11 cellular contexts compared by ENCODE assay signal in genomic region chr10:103890688-103891087, GRCh38. TPM values are rescaled to one million over a fixed set of nuclear protein-coding genes. Genes with fewer than 3 reads are reported as not detected.
DNase-seq lines count a peak whose midpoint lies in the region; ATAC-seq, FAIRE-seq and TF ChIP-seq lines count a peak whose summit lies in the region.
"Had no signal": no experiment of that assay in that cellular context is flagged by ENCODE, and none has a peak within 500 bp of the region (broad histone marks: within the 10 kb centered on the region; RNA-seq: fewer than 3 reads in every experiment).

No MANE protein-coding gene starts in this region.

- no peaks in the 10 kb centered on the region for H3K9me3 Mint-ChIP-seq in CD4-positive, alpha-beta memory T cell
- H3K9me3 Mint-ChIP-seq: brain had no signal

- peak overlapping the region in 6 of 7 donors; percentile 70 to 95 (median 84) for H3K27ac Mint-ChIP-seq in CD4-positive, alpha-beta memory T cell

- WGBS in pancreas, 2 donors: 44 to 45% methylated on average over 2 of the region's 2 CpGs

- no peak for ATAC-seq in pancreas
- ATAC-seq in HG02870 (IDR thresholded peaks at IDR 0.05; ENCODE audit: unreplicated experiment): no peak

- peaks cover 38 to 67% (median 53%) of the 10 kb centered on the region in 4 donors for H3K4me1 Mint-ChIP-seq in CD4-positive, alpha-beta memory T cell

- H3K4me3 ChIP-seq in CD4-positive, alpha-beta memory T cell (ENCODE audit: low read length in 2 of 2): no peak overlapping the region
- H3K4me3 ChIP-seq in colonic mucosa: no peak overlapping the region
- peak overlapping the region in 1 of 4 donors; percentile 1 for H3K4me3 ChIP-seq in pancreas

- no peaks in the 10 kb centered on the region for H3K9me3 ChIP-seq in CD4-positive, alpha-beta memory T cell (ENCODE audit: control insufficient read depth in 1 of 2, low read length in 2 of 2)
- H3K9me3 ChIP-seq in colonic mucosa (no peaks in the 10 kb centered on the region), pancreas (no peaks in the 10 kb centered on the region)

- no peak for FAIRE-seq in pancreas (lab: Jason Lieb, UNC)

- CTCF ChIA-PET in CD4-positive, alpha-beta memory T cell (lab: Charles Lee; ENCODE audit: partially characterized antibody): interaction anchor here (1.0 to 4.0 kb wide), 13 partner anchors 10 to 401 kb away, joined by 3 to 59 read pairs (median 7); partner anchors contain the start of gene SFR1
- CTCF ChIA-PET in HEK293T (lab: Yijun Ruan, JAX): interaction anchor here (0.7 kb wide), 1 partner anchor 246 kb away, joined by 3 read pairs; no protein-coding TSS in a partner anchor

- no peaks in the 10 kb centered on the region for H3K27me3 ChIP-seq in CD4-positive, alpha-beta memory T cell (ENCODE audit: insufficient read depth, low read length)
- H3K27me3 ChIP-seq in colonic mucosa: no peaks in the 10 kb centered on the region
- H3K27me3 ChIP-seq in pancreas: no peaks in the 10 kb centered on the region

- H3K36me3 ChIP-seq in CD4-positive, alpha-beta memory T cell (ENCODE audit: insufficient read depth, low read length): peaks cover 48% of the 10 kb centered on the region
- no peaks in the 10 kb centered on the region for H3K36me3 ChIP-seq in colonic mucosa
- H3K36me3 ChIP-seq in pancreas: peaks cover 0 to 12% (median 0%) of the 10 kb centered on the region in 3 donors

- H3K4me3 Mint-ChIP-seq in CD4-positive, alpha-beta memory T cell: no peak overlapping the region
- H3K4me3 Mint-ChIP-seq: brain had no signal

- H3K4me1 ChIP-seq in CD4-positive, alpha-beta memory T cell (ENCODE audit: insufficient read depth, low read length): peaks cover 46% of the 10 kb centered on the region
- H3K4me1 ChIP-seq in colonic mucosa: peaks cover 10% of the 10 kb centered on the region
- peaks cover 41 to 59% (median 55%) of the 10 kb centered on the region in 3 donors for H3K4me1 ChIP-seq in pancreas

- POLR2A ChIA-PET in CD4-positive, alpha-beta memory T cell (lab: Charles Lee; ENCODE audit: partially characterized antibody): interaction anchor here (1.0 to 3.9 kb wide), 7 partner anchors 18 to 231 kb away, joined by 3 to 30 read pairs (median 9); partner anchors contain the start of genes SFR1, SLK and STN1
- POLR2A ChIA-PET in HEK293T (lab: Yijun Ruan, JAX): interaction anchor here (1.3 kb wide), 1 partner anchor 231 kb away, joined by 3 read pairs; the partner anchor contains the start of gene SFR1

- H3K9ac ChIP-seq in colonic mucosa (ENCODE audit: low read depth in 2 of 2, low read length in 2 of 2): peak overlapping the region; percentile 41 to 80

- no peak for DNase-seq in CD4-positive, alpha-beta memory T cell
- DNase-seq in LoVo (ENCODE audit: low spot score) (peak; percentile 50), colonic mucosa (no peak), pancreas (no peak), posterior vena cava (ENCODE audit: low spot score) (no peak), HEK293T (ENCODE audit: extremely low spot score) (no peak)
- DNase-seq: COR-L47, MM.1S, NCI-H2171 treated with DMSO at 0.1 percent for 48 hours had no signal

- H3K36me3 Mint-ChIP-seq in CD4-positive, alpha-beta memory T cell: peaks cover 41 to 89% of the 10 kb centered on the region in 2 donors

- H3K27me3 Mint-ChIP-seq in CD4-positive, alpha-beta memory T cell: no peaks in the 10 kb centered on the region
- H3K27me3 Mint-ChIP-seq: brain had no signal

- intact Hi-C loops in CD4-positive, alpha-beta memory T cell (cut with micrococcal nuclease): no loop called here
- intact Hi-C loops in colonic mucosa (cut with DNase I): no loop called here
- intact Hi-C loops in pancreas (cut with DNase I): no loop called here
- intact Hi-C loops in posterior vena cava (cut with DNase I): no loop called here

- TF ChIP-seq CTCF in colonic mucosa (IDR thresholded peaks at IDR 0.05) (no peak), pancreas (IDR thresholded peaks at IDR 0.05) (no peak)

- H3K27ac ChIP-seq in CD4-positive, alpha-beta memory T cell (ENCODE audit: low read depth, low read length): no peak overlapping the region
- H3K27ac ChIP-seq in colonic mucosa: peak overlapping the region; percentile 73
- peak overlapping the region; percentile 52 to 83 (median 70) for H3K27ac ChIP-seq in pancreas

TF ChIP-seq in HEK293T, 16 proteins besides CTCF, POLR2A, EP300 and RAD21:
- TF ChIP-seq ELF4 (IDR thresholded peaks at IDR 0.05) (no peak), BHLHE40 (IDR thresholded peaks at IDR 0.05; ENCODE audit: borderline replicate concordance) (no peak), SUZ12 (IDR thresholded peaks at IDR 0.05) (no peak)

RNA-seq across cellular contexts. Expression of gene STN1, which starts 27.3 kb away (rescaled TPM):
- 10 to 100 TPM; 30.4 to 31.6 TPM for total RNA-seq in CD4-positive, alpha-beta memory T cell
- polyA plus RNA-seq in CD4-positive, alpha-beta memory T cell: 100 to 1,000 TPM; 111 TPM
- total RNA-seq in colonic mucosa (10 to 100 TPM; 16.6 to 18.3 TPM), pancreas (10 to 100 TPM; 11.9 to 15.9 (median 13.8) TPM), posterior vena cava (10 to 100 TPM; 18.2 to 18.6 TPM)
- polyA plus RNA-seq in pancreas: 10 to 100 TPM in 1 of 2 donors, 1 to 10 TPM in 1; 7.0 to 11.9 TPM

RNA-seq across cellular contexts. Expression of gene SH3PXD2A, which starts 35.3 kb away (rescaled TPM):
- total RNA-seq in CD4-positive, alpha-beta memory T cell: 10 to 100 TPM; 16.9 to 17.5 TPM
- under 1 TPM; 0.39 to 0.77 TPM for polyA plus RNA-seq in CD4-positive, alpha-beta memory T cell
- total RNA-seq in colonic mucosa: 10 to 100 TPM; 37.5 to 40.8 TPM
- 10 to 100 TPM in 1 of 6 donors, 1 to 10 TPM in 5; 3.9 to 16.4 (median 6.7) TPM for total RNA-seq in pancreas
- polyA plus RNA-seq in pancreas: 10 to 100 TPM in 1 of 2 donors, 1 to 10 TPM in 1; 8.1 to 10.6 TPM
- total RNA-seq in posterior vena cava: 10 to 100 TPM; 62.6 to 93.6 TPM
